ENCODE assay signal across 16 cellular contexts in the genomic region with DNA sequence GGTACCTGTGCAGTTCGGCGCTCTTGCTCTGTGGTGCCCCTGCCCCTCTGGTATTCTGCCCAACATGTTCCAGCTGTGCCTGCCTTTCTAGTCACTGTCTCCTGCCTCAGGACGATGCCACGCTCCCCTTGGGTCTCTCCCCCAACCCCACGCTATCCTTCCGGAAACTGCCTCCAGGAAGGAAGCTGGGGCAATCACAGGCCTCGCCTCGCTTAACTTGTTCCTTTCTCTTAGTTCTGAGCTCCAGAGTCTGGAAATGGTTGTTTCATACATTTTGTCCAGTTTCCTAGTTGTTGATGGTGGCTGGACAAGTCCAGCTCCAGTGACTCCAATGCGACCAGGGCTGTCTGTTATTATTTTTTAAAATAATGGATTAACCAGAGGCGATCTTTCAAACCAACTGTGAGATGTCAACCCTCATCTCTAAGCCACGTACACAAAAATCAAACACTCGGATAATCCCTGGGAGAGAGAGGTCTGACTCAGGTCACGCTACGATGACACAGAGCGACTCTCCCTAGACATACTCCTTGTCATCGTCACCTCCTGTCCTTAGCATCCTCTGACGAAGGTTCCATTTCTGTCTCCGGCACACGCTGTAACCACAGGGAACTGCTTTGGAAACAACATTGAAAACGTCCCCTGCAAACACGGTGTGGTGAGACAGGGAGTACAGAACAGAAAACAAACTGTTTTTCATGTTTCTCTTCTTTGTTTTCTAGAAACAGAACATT.
"Had no signal": no experiment of that assay in that cellular context is flagged by ENCODE, and none has a peak within 500 bp of the region (broad histone marks: within the 10 kb centered on the region; RNA-seq: fewer than 3 reads in every experiment).

No MANE protein-coding gene starts in this region.

- H3K9me3 ChIP-seq: ovary had no signal

- H3K27ac ChIP-seq: coronary artery, epithelial cell of prostate, ovary had no signal

- H3K4me1 Mint-ChIP-seq: memory B cell had no signal

- H3K4me3 ChIP-seq: coronary artery, ovary, smooth muscle cell had no signal

- H3K36me3 ChIP-seq: ovary had no signal

- H3K27ac Mint-ChIP-seq: activated CD8-positive, alpha-beta T cell treated with anti-CD3 and anti-CD28 coated beads for 36 hours; activated T-cell treated with anti-CD3 and anti-CD28 coated beads, Interleukin-2, amount 50 U/mL, for 72 hours; effector memory CD8-positive, alpha-beta T cell; memory B cell; natural killer cell treated with Interleukin-12 subunit alpha and Interleukin-12 subunit beta and Interleukin-15 and Interleukin-18, amount 100 ng/mL, for 72 hours had no signal

- H3K4me3 Mint-ChIP-seq: activated CD8-positive, alpha-beta T cell treated with anti-CD3 and anti-CD28 coated beads for 36 hours; activated T-cell treated with anti-CD3 and anti-CD28 coated beads, Interleukin-2, amount 50 U/mL, for 72 hours; effector memory CD8-positive, alpha-beta T cell; memory B cell; natural killer cell treated with Interleukin-12 subunit alpha and Interleukin-12 subunit beta and Interleukin-15 and Interleukin-18, amount 100 ng/mL, for 72 hours had no signal

- H3K27me3 ChIP-seq: ovary had no signal

- ATAC-seq: activated CD8-positive, alpha-beta T cell treated with anti-CD3 and anti-CD28 coated beads for 36 hours; activated T-cell treated with anti-CD3 and anti-CD28 coated beads, Interleukin-2, amount 50 U/mL, for 72 hours; effector memory CD8-positive, alpha-beta T cell; left lobe of liver had no signal

- H3K27me3 Mint-ChIP-seq: activated CD8-positive, alpha-beta T cell treated with anti-CD3 and anti-CD28 coated beads for 36 hours; effector memory CD8-positive, alpha-beta T cell; memory B cell; natural killer cell treated with Interleukin-12 subunit alpha and Interleukin-12 subunit beta and Interleukin-15 and Interleukin-18, amount 100 ng/mL, for 72 hours had no signal

- DNase-seq: activated CD4-positive, alpha-beta T cell treated with anti-CD3 and anti-CD28 coated beads for 4 hours; activated CD8-positive, alpha-beta memory T cell treated with anti-CD3 and anti-CD28 coated beads, Interleukin-2, amount 50 U/mL, for 4 hours; activated CD8-positive, alpha-beta T cell treated with anti-CD3 and anti-CD28 coated beads for 36 hours; activated naive CD4-positive, alpha-beta T cell treated with Interleukin-2 at 50 U/mL for 16 hours; activated T-cell treated with anti-CD3 and anti-CD28 coated beads, Interleukin-2, amount 50 U/mL, for 72 hours; caudate nucleus; effector memory CD8-positive, alpha-beta T cell; ovary; SK-N-SH; T-helper 1 cell had no signal
